ENCODE assay signal across 24 cellular contexts in genomic region chr3:25119682-25120081, GRCh38.
"Had no signal": no experiment of that assay in that cellular context is flagged by ENCODE, and none has a peak within 500 bp of the region (broad histone marks: within the 10 kb centered on the region; RNA-seq: fewer than 3 reads in every experiment).

No MANE protein-coding gene starts in this region.

- H3K4me3 Mint-ChIP-seq: dendritic cell treated with granulocyte-macrophage colony-stimulating factor and Interleukin-4, amounts not matched to agents 40 ng/mL and 50 ng/mL, for 4 days; effector memory CD8-positive, alpha-beta T cell; endodermal cell had no signal

- H3K27ac Mint-ChIP-seq: dendritic cell treated with granulocyte-macrophage colony-stimulating factor and Interleukin-4, amounts not matched to agents 40 ng/mL and 50 ng/mL, for 4 days; effector memory CD8-positive, alpha-beta T cell; endodermal cell had no signal

- H3K4me3 ChIP-seq: colonic mucosa, coronary artery, dorsolateral prefrontal cortex, esophagus muscularis mucosa, esophagus squamous epithelium, gastrocnemius medialis, gastroesophageal sphincter, heart left ventricle, heart right ventricle had no signal

- DNase-seq: colonic mucosa; dermis blood vessel endothelial cell; dorsolateral prefrontal cortex; effector CD4-positive, alpha-beta T cell; effector CD8-positive, alpha-beta T cell; effector memory CD4-positive, alpha-beta T cell; effector memory CD8-positive, alpha-beta T cell; endodermal cell; erythroblast; esophagus squamous epithelium; foreskin fibroblast; foreskin keratinocyte; foreskin melanocyte; gastrocnemius medialis; glutamatergic neuron; head of caudate nucleus; heart left ventricle; heart right ventricle had no signal

- H3K27me3 ChIP-seq: colonic mucosa, esophagus muscularis mucosa, esophagus squamous epithelium, foreskin keratinocyte, gastrocnemius medialis, gastroesophageal sphincter, heart left ventricle, heart right ventricle had no signal

- ATAC-seq: effector memory CD8-positive, alpha-beta T cell; esophagus mucosa; foreskin keratinocyte; gastrocnemius medialis; gastroesophageal sphincter; heart left ventricle; heart right ventricle had no signal

- H3K27ac ChIP-seq: colonic mucosa, coronary artery, dorsolateral prefrontal cortex, epithelial cell of prostate, esophagus muscularis mucosa, esophagus squamous epithelium, foreskin keratinocyte, gastrocnemius medialis, gastroesophageal sphincter, heart left ventricle, heart right ventricle had no signal

- H3K27me3 Mint-ChIP-seq: dendritic cell treated with granulocyte-macrophage colony-stimulating factor and Interleukin-4, amounts not matched to agents 40 ng/mL and 50 ng/mL, for 4 days; effector memory CD8-positive, alpha-beta T cell had no signal

- H3K4me1 ChIP-seq: colonic mucosa, foreskin keratinocyte, gastrocnemius medialis, heart right ventricle had no signal

- H3K9me3 Mint-ChIP-seq: endodermal cell had no signal

- H3K36me3 ChIP-seq: colonic mucosa, esophagus muscularis mucosa, esophagus squamous epithelium, gastrocnemius medialis, gastroesophageal sphincter, heart left ventricle, heart right ventricle had no signal

- H3K9me3 ChIP-seq: colonic mucosa, esophagus muscularis mucosa, esophagus squamous epithelium, gastrocnemius medialis, gastroesophageal sphincter, heart left ventricle, heart right ventricle had no signal
